ENCODE assay signal across 12 cellular contexts in genomic region chr18:57915241-57915640, GRCh38.
A peak's percentile ranks its signal among the peaks of the same experiment; 100 is the strongest.
DNase-seq lines count a peak whose midpoint lies in the region; ATAC-seq and TF ChIP-seq lines count a peak whose summit lies in the region.
"Had no signal": no experiment of that assay in that cellular context is flagged by ENCODE, and none has a peak within 500 bp of the region (broad histone marks: within the 10 kb centered on the region; RNA-seq: fewer than 3 reads in every experiment).

No MANE protein-coding gene starts in this region.

- intact Hi-C loops in Calu3 (cut with micrococcal nuclease; ENCODE audit: unreplicated experiment), result no loop called here
- intact Hi-C loops in activated T-helper 1 cell treated with anti-CD3 and anti-CD28 coated beads, Interleukin-12 subunit alpha, Interleukin-12 subunit beta, Interleukin-2, Interleukin-4 antibody, amounts not matched to agents 30 ng/mL and 10 ng/mL and 1 ng/mL, durations not matched to agents 14 hours and 24 hours and 36 hours (cut with micrococcal nuclease), result no loop called here

- no peak for TF ChIP-seq CTCF in Calu3 (IDR thresholded peaks at IDR 0.05; ENCODE audit: unreplicated experiment)

- H3K27me3 Mint-ChIP-seq in Calu3 (ENCODE audit: unreplicated experiment), result no peaks in the 10 kb centered on the region
- H3K27me3 Mint-ChIP-seq in activated CD4-positive, alpha-beta T cell treated with anti-CD3 and anti-CD28 coated beads, Interleukin-2, amount 10 ng/mL, durations not matched to agents 7 days and 5 days, result peaks cover 10% of the 10 kb centered on the region
- H3K27me3 Mint-ChIP-seq in activated T-helper 1 cell treated with anti-CD3 and anti-CD28 coated beads, Interleukin-12 subunit alpha, Interleukin-12 subunit beta, Interleukin-2, Interleukin-4 antibody, amounts not matched to agents 30 ng/mL and 10 ng/mL and 1 ng/mL, durations not matched to agents 14 hours and 24 hours and 36 hours (ENCODE audit: insufficient read depth), result peaks cover 7% of the 10 kb centered on the region

- BruUV-seq in Calu3 (replicated peaks; lab: Mats Ljungman, UMichigan), result no TSS peak

- H3K27ac Mint-ChIP-seq in Calu3 (ENCODE audit: unreplicated experiment), result peak overlapping the region; percentile 99
- no peak overlapping the region for H3K27ac Mint-ChIP-seq in activated CD4-positive, alpha-beta T cell treated with anti-CD3 and anti-CD28 coated beads, Interleukin-2, amount 10 ng/mL, durations not matched to agents 7 days and 5 days
- H3K27ac Mint-ChIP-seq in activated T-helper 1 cell treated with anti-CD3 and anti-CD28 coated beads, Interleukin-12 subunit alpha, Interleukin-12 subunit beta, Interleukin-2, Interleukin-4 antibody, amounts not matched to agents 30 ng/mL and 10 ng/mL and 1 ng/mL, durations not matched to agents 14 hours and 24 hours and 36 hours, result no peak overlapping the region

- peaks cover 9% of the 10 kb centered on the region for H3K36me3 Mint-ChIP-seq in Calu3 (ENCODE audit: insufficient read depth, unreplicated experiment)
- no peaks in the 10 kb centered on the region for H3K36me3 Mint-ChIP-seq in activated CD4-positive, alpha-beta T cell treated with anti-CD3 and anti-CD28 coated beads, Interleukin-2, amount 10 ng/mL, durations not matched to agents 7 days and 5 days (ENCODE audit: low read depth)
- no peaks in the 10 kb centered on the region for H3K36me3 Mint-ChIP-seq in activated T-helper 1 cell treated with anti-CD3 and anti-CD28 coated beads, Interleukin-12 subunit alpha, Interleukin-12 subunit beta, Interleukin-2, Interleukin-4 antibody, amounts not matched to agents 30 ng/mL and 10 ng/mL and 1 ng/mL, durations not matched to agents 14 hours and 24 hours and 36 hours (ENCODE audit: low read depth)

- DNase-seq in Calu3 (no peak), NCI-H146 (lab: John Stamatoyannopoulos, UW) (peak; percentile 87), NCI-H82 treated with DMSO at 0.1 percent for 48 hours (lab: John Stamatoyannopoulos, UW; ENCODE audit: unreplicated experiment) (peak; percentile 79), left kidney (ENCODE audit: low read depth, low spot score) (peak; percentile 21)
- DNase-seq in activated CD4-positive, alpha-beta T cell treated with anti-CD3 and anti-CD28 coated beads, Interleukin-2, amount 10 ng/mL, durations not matched to agents 7 days and 5 days, result no peak
- no peak for DNase-seq in activated T-helper 1 cell treated with anti-CD3 and anti-CD28 coated beads, Interleukin-12 subunit alpha, Interleukin-12 subunit beta, Interleukin-2, Interleukin-4 antibody, amounts not matched to agents 30 ng/mL and 10 ng/mL and 1 ng/mL, durations not matched to agents 14 hours and 24 hours and 36 hours (ENCODE audit: low spot score)
- DNase-seq: activated CD4-positive, alpha-beta T cell treated with anti-CD3 and anti-CD28 coated beads for 48 hours; brain microvascular endothelial cell; GOT3; lower lobe of right lung had no signal

- peaks cover 7% of the 10 kb centered on the region for H3K9me3 Mint-ChIP-seq in Calu3 (ENCODE audit: low read depth, unreplicated experiment)
- no peaks in the 10 kb centered on the region for H3K9me3 Mint-ChIP-seq in activated CD4-positive, alpha-beta T cell treated with anti-CD3 and anti-CD28 coated beads, Interleukin-2, amount 10 ng/mL, durations not matched to agents 7 days and 5 days
- H3K9me3 Mint-ChIP-seq in activated T-helper 1 cell treated with anti-CD3 and anti-CD28 coated beads, Interleukin-12 subunit alpha, Interleukin-12 subunit beta, Interleukin-2, Interleukin-4 antibody, amounts not matched to agents 30 ng/mL and 10 ng/mL and 1 ng/mL, durations not matched to agents 14 hours and 24 hours and 36 hours, result no peaks in the 10 kb centered on the region

- CTCF ChIA-PET in Calu3 (lab: Charles Lee), result interaction anchor here (0.9 to 1.3 kb wide), 3 partner anchors 16 to 128 kb away, joined by 3 to 4 read pairs (median 4); partner anchors contain the start of gene NEDD4L
- CTCF ChIA-PET in activated CD4-positive, alpha-beta T cell treated with anti-CD3 and anti-CD28 coated beads, Interleukin-2, amount 10 ng/mL, durations not matched to agents 7 days and 5 days (lab: Charles Lee), result interaction anchor here (2.0 kb wide), 1 partner anchor 10 kb away, joined by 4 read pairs; no protein-coding TSS in a partner anchor

- ATAC-seq in GM21390 (IDR thresholded peaks at IDR 0.05; ENCODE audit: unreplicated experiment) (no peak), HG02981 (IDR thresholded peaks at IDR 0.05; ENCODE audit: unreplicated experiment) (no peak)
- ATAC-seq: lower lobe of right lung had no signal

- POLR2A ChIA-PET in activated CD4-positive, alpha-beta T cell treated with anti-CD3 and anti-CD28 coated beads, Interleukin-2, amount 10 ng/mL, durations not matched to agents 7 days and 5 days (lab: Charles Lee), result no interaction called here

- peaks cover 28% of the 10 kb centered on the region for H3K4me1 Mint-ChIP-seq in Calu3 (ENCODE audit: low read depth, unreplicated experiment)
- H3K4me1 Mint-ChIP-seq in activated CD4-positive, alpha-beta T cell treated with anti-CD3 and anti-CD28 coated beads, Interleukin-2, amount 10 ng/mL, durations not matched to agents 7 days and 5 days, result peaks cover 12% of the 10 kb centered on the region
- peaks cover 13% of the 10 kb centered on the region for H3K4me1 Mint-ChIP-seq in activated T-helper 1 cell treated with anti-CD3 and anti-CD28 coated beads, Interleukin-12 subunit alpha, Interleukin-12 subunit beta, Interleukin-2, Interleukin-4 antibody, amounts not matched to agents 30 ng/mL and 10 ng/mL and 1 ng/mL, durations not matched to agents 14 hours and 24 hours and 36 hours (ENCODE audit: low read depth)

- no peak overlapping the region for H3K4me3 Mint-ChIP-seq in Calu3 (ENCODE audit: low read depth, unreplicated experiment)
- no peak overlapping the region for H3K4me3 Mint-ChIP-seq in activated CD4-positive, alpha-beta T cell treated with anti-CD3 and anti-CD28 coated beads, Interleukin-2, amount 10 ng/mL, durations not matched to agents 7 days and 5 days
- H3K4me3 Mint-ChIP-seq in activated T-helper 1 cell treated with anti-CD3 and anti-CD28 coated beads, Interleukin-12 subunit alpha, Interleukin-12 subunit beta, Interleukin-2, Interleukin-4 antibody, amounts not matched to agents 30 ng/mL and 10 ng/mL and 1 ng/mL, durations not matched to agents 14 hours and 24 hours and 36 hours, result no peak overlapping the region

Comparison
In these comparisons a context has a peak if more than half of its experiments do, and no peak if none do; other contexts are left out.
1. DNase-seq: peak in NCI-H146 (single experiment), NCI-H82 treated with DMSO at 0.1 percent for 48 hours (single experiment) and left kidney (single experiment); none in Calu3 (single experiment), activated CD4-positive, alpha-beta T cell treated with anti-CD3 and anti-CD28 coated beads, Interleukin-2, amount 10 ng/mL, durations not matched to agents 7 days and 5 days (single experiment) and activated T-helper 1 cell treated with anti-CD3 and anti-CD28 coated beads, Interleukin-12 subunit alpha, Interleukin-12 subunit beta, Interleukin-2, Interleukin-4 antibody, amounts not matched to agents 30 ng/mL and 10 ng/mL and 1 ng/mL, durations not matched to agents 14 hours and 24 hours and 36 hours (single experiment).